ENCODE assay signal across 13 cellular contexts in the genomic region with DNA sequence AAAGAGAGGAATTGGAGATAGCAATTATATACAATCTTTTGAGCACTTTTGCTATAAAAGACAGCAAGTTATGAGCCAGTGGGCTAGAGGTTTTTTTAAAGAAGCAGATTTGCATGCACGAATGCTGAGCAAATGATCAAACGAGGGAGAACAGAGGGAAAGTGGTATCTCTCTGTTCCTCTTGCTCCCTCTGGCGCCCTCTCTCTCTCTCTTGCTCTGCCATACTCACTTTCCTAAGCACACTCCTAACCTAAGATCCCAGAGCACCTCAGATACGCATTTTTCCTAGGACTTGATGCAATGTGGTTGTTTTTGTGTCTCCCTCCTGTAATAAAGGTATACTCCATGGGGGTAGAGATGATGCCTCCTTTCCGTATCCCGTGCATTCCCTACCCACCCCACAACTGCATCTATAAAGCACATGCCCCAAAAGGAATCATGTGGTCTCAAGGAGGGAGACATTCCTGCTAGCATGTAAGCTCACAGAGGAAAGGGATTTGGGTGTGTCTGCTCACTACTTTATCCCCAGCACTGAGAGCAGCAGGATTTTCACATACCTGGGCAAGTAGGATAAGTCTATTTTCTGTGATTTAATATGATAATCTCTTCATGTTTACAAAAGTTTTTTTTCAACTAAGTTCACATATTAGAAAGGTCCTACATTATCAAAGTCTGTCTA.
A peak's percentile ranks its signal among the peaks of the same experiment; 100 is the strongest.
DNase-seq lines count a peak whose midpoint lies in the region; ATAC-seq, FAIRE-seq and TF ChIP-seq lines count a peak whose summit lies in the region.
"Had no signal": no experiment of that assay in that cellular context is flagged by ENCODE, and none has a peak within 500 bp of the region (broad histone marks: within the 10 kb centered on the region; RNA-seq: fewer than 3 reads in every experiment).

No MANE protein-coding gene starts in this region.

- no peak overlapping the region for H3K4me2 ChIP-seq in OCI-LY7 (ENCODE audit: low read length)

- no peak for ATAC-seq in HG03135 (IDR thresholded peaks at IDR 0.05; ENCODE audit: unreplicated experiment)
- ATAC-seq: activated CD4-positive, CD25-positive, alpha-beta regulatory T cell treated with anti-CD3 and anti-CD28 coated beads, Interleukin-2, amount 50 U/mL, for 24 hours; lower lobe of right lung had no signal

- H3K79me2 ChIP-seq in OCI-LY7 (ENCODE audit: insufficient read depth, low read depth, low read length): no peaks in the 10 kb centered on the region

- H4K20me1 ChIP-seq in OCI-LY7 (ENCODE audit: insufficient read depth, low read length): no peaks in the 10 kb centered on the region

- TF ChIP-seq CTCF in cardiac muscle cell (IDR thresholded peaks at IDR 0.05; ENCODE audit: low read depth, low read length): peak; percentile 29
- no peak for TF ChIP-seq CTCF in OCI-LY7 (conservative IDR thresholded peaks at IDR 0.05; ENCODE audit: low read length)

- H3K9me3 ChIP-seq in cardiac muscle cell (ENCODE audit: low read depth) (no peaks in the 10 kb centered on the region), OCI-LY7 (ENCODE audit: low read length) (no peaks in the 10 kb centered on the region)
- H3K9me3 ChIP-seq: lower lobe of right lung had no signal

- no TSS peak for BruUV-seq in OCI-LY7 (replicated peaks; lab: Mats Ljungman, UMichigan)

- FAIRE-seq in urothelium cell line (lab: Jason Lieb, UNC): no peak
- FAIRE-seq: colon had no signal

- POLR2A ChIA-PET in OCI-LY7 (lab: Charles Lee): interaction anchor here (1.6 kb wide), 1 partner anchor 27 kb away, joined by 5 read pairs; no protein-coding TSS in a partner anchor

- no peaks in the 10 kb centered on the region for H3K36me3 ChIP-seq in cardiac muscle cell
- H3K36me3 ChIP-seq in OCI-LY7 (ENCODE audit: insufficient read depth, low read length): no peaks in the 10 kb centered on the region
- H3K36me3 ChIP-seq: lower lobe of right lung had no signal

- H3K27ac ChIP-seq in cardiac muscle cell (no peak overlapping the region), OCI-LY7 (ENCODE audit: low read depth, low read length, poor library complexity, severe bottlenecking) (no peak overlapping the region)
- H3K27ac ChIP-seq: lower lobe of right lung had no signal

- H2AFZ ChIP-seq in OCI-LY7 (ENCODE audit: low read length): no peak overlapping the region

- no peaks in the 10 kb centered on the region for H3K27me3 ChIP-seq in cardiac muscle cell

- CTCF ChIA-PET in OCI-LY7 (lab: Charles Lee; ENCODE audit: unreplicated experiment): no interaction called here

- intact Hi-C loops in cardiac septum (cut with DNase I): no loop called here
- intact Hi-C loops in OCI-LY7 (cut with micrococcal nuclease; ENCODE audit: unreplicated experiment): no loop called here

- no peaks in the 10 kb centered on the region for H3K9me2 ChIP-seq in OCI-LY7 (ENCODE audit: insufficient read depth, low read length)

- H3K4me1 ChIP-seq in cardiac muscle cell (ENCODE audit: low read depth) (no peaks in the 10 kb centered on the region), OCI-LY7 (ENCODE audit: insufficient read depth, low read length, poor library complexity, severe bottlenecking) (peaks cover 14% of the 10 kb centered on the region)

- DNase-seq in cardiac muscle cell (ENCODE audit: low read depth in 1 of 2, low spot score in 1 of 2) (peak in 1 of 2 donors; percentile 46), cardiac septum (ENCODE audit: low spot score) (no peak), RPMI7951 (ENCODE audit: low read depth) (peak; percentile 5), fibroblast of peridontal ligament (ENCODE audit: extremely low read depth) (peak; percentile 25), urothelium cell line (ENCODE audit: low spot score) (peak; percentile 21), mesenteric fat pad (ENCODE audit: low spot score) (no peak), OCI-LY7 (ENCODE audit: low spot score) (no peak)
- DNase-seq: activated naive CD8-positive, alpha-beta T cell treated with anti-CD3 and anti-CD28 coated beads, Interleukin-2, amount 10 ng/mL, durations not matched to agents 7 days and 5 days; lower lobe of right lung; OCI-M1 had no signal

- H3K4me3 ChIP-seq in cardiac muscle cell (no peak overlapping the region), OCI-LY7 (ENCODE audit: low read depth, low read length, poor library complexity, severe bottlenecking) (no peak overlapping the region)
- H3K4me3 ChIP-seq: lower lobe of right lung had no signal

Comparison
In these comparisons a context has a peak if more than half of its experiments do, and no peak if none do; other contexts are left out.
1. DNase-seq: peak in RPMI7951 (single experiment), fibroblast of peridontal ligament (single experiment) and urothelium cell line (single experiment); none in cardiac septum (single experiment), mesenteric fat pad (single experiment) and OCI-LY7 (single experiment).